ENCODE assay signal across 17 cellular contexts in genomic region chr12:48695859-48696258, GRCh38. TPM values are rescaled to one million over a fixed set of nuclear protein-coding genes. Genes with fewer than 3 reads are reported as not detected.
DNase-seq lines count a peak whose midpoint lies in the region; ATAC-seq and TF ChIP-seq lines count a peak whose summit lies in the region.
"Had no signal": no experiment of that assay in that cellular context is flagged by ENCODE, and none has a peak within 500 bp of the region (broad histone marks: within the 10 kb centered on the region; RNA-seq: fewer than 3 reads in every experiment).

No MANE protein-coding gene starts in this region.

- peaks cover 14% of the 10 kb centered on the region for H3K4me1 Mint-ChIP-seq in activated CD8-positive, alpha-beta T cell treated with anti-CD3 and anti-CD28 coated beads for 36 hours (ENCODE audit: low read depth)
- peaks cover 11% of the 10 kb centered on the region for H3K4me1 Mint-ChIP-seq in activated CD8-positive, alpha-beta T cell treated with anti-CD3 and anti-CD28 coated beads, Interleukin-2, amount 10 ng/mL, durations not matched to agents 7 days and 5 days (ENCODE audit: low read depth)
- peaks cover 5% of the 10 kb centered on the region for H3K4me1 Mint-ChIP-seq in stimulated activated naive CD8-positive, alpha-beta T cell treated with anti-CD3 and anti-CD28 coated beads, Interleukin-15, Interleukin-2, amounts not matched to agents 100 ng/mL and 50 ng/mL, for 24 hours (ENCODE audit: low read depth)
- H3K4me1 Mint-ChIP-seq in stimulated activated naive B cell treated with anti-CD40 and anti-IgM and Interleukin-4, amounts not matched to agents 10 μg/mL and 1 μg/mL and 100 μg/mL, for 72 hours, result peaks cover 0 to 6% of the 10 kb centered on the region in 2 donors
- H3K4me1 Mint-ChIP-seq: B cell, GM23338, H9 had no signal

- ATAC-seq in activated CD8-positive, alpha-beta T cell treated with anti-CD3 and anti-CD28 coated beads for 36 hours, result no peak
- ATAC-seq in activated CD8-positive, alpha-beta T cell treated with anti-CD3 and anti-CD28 coated beads, Interleukin-2, amount 10 ng/mL, durations not matched to agents 7 days and 5 days, result no peak
- no peak for ATAC-seq in stimulated activated naive CD8-positive, alpha-beta T cell treated with anti-CD3 and anti-CD28 coated beads, Interleukin-15, Interleukin-2, amounts not matched to agents 100 U/mL and 50 U/mL, for 24 hours
- ATAC-seq in stimulated activated naive B cell treated with anti-CD40 and anti-IgM and Interleukin-4, amounts not matched to agents 10 μg/mL and 1 μg/mL and 100 μg/mL, for 72 hours (replicated peaks), result no peak
- ATAC-seq: GM12878, GM23338 had no signal

- H3K4me3 Mint-ChIP-seq in activated CD8-positive, alpha-beta T cell treated with anti-CD3 and anti-CD28 coated beads for 36 hours, result no peak overlapping the region
- H3K4me3 Mint-ChIP-seq in activated CD8-positive, alpha-beta T cell treated with anti-CD3 and anti-CD28 coated beads, Interleukin-2, amount 10 ng/mL, durations not matched to agents 7 days and 5 days, result no peak overlapping the region
- H3K4me3 Mint-ChIP-seq in stimulated activated naive CD8-positive, alpha-beta T cell treated with anti-CD3 and anti-CD28 coated beads, Interleukin-15, Interleukin-2, amounts not matched to agents 100 ng/mL and 50 ng/mL, for 24 hours, result no peak overlapping the region
- no peak overlapping the region for H3K4me3 Mint-ChIP-seq in stimulated activated naive B cell treated with anti-CD40 and anti-IgM and Interleukin-4, amounts not matched to agents 10 μg/mL and 1 μg/mL and 100 μg/mL, for 72 hours
- H3K4me3 Mint-ChIP-seq: B cell; CD4-positive, CD25-positive, alpha-beta regulatory T cell; CD8-positive, alpha-beta memory T cell; GM23338; H9; HFFc6 had no signal

- TF ChIP-seq CTCF in activated CD8-positive, alpha-beta T cell treated with anti-CD3 and anti-CD28 coated beads for 36 hours (IDR thresholded peaks at IDR 0.05), result no peak

- H3K9me3 Mint-ChIP-seq in activated CD8-positive, alpha-beta T cell treated with anti-CD3 and anti-CD28 coated beads for 36 hours, result no peaks in the 10 kb centered on the region
- H3K9me3 Mint-ChIP-seq in activated CD8-positive, alpha-beta T cell treated with anti-CD3 and anti-CD28 coated beads, Interleukin-2, amount 10 ng/mL, durations not matched to agents 7 days and 5 days (ENCODE audit: insufficient read depth), result no peaks in the 10 kb centered on the region
- H3K9me3 Mint-ChIP-seq in stimulated activated naive CD8-positive, alpha-beta T cell treated with anti-CD3 and anti-CD28 coated beads, Interleukin-15, Interleukin-2, amounts not matched to agents 100 ng/mL and 50 ng/mL, for 24 hours, result no peaks in the 10 kb centered on the region
- no peaks in the 10 kb centered on the region for H3K9me3 Mint-ChIP-seq in stimulated activated naive B cell treated with anti-CD40 and anti-IgM and Interleukin-4, amounts not matched to agents 10 μg/mL and 1 μg/mL and 100 μg/mL, for 72 hours
- H3K9me3 Mint-ChIP-seq: CD4-positive, CD25-positive, alpha-beta regulatory T cell; CD8-positive, alpha-beta memory T cell; GM23338; H9; HFFc6 had no signal

- H3K27ac Mint-ChIP-seq in activated CD8-positive, alpha-beta T cell treated with anti-CD3 and anti-CD28 coated beads for 36 hours, result peak overlapping the region; percentile 15
- H3K27ac Mint-ChIP-seq in activated CD8-positive, alpha-beta T cell treated with anti-CD3 and anti-CD28 coated beads, Interleukin-2, amount 10 ng/mL, durations not matched to agents 7 days and 5 days, result no peak overlapping the region
- H3K27ac Mint-ChIP-seq in stimulated activated naive CD8-positive, alpha-beta T cell treated with anti-CD3 and anti-CD28 coated beads, Interleukin-15, Interleukin-2, amounts not matched to agents 100 ng/mL and 50 ng/mL, for 24 hours, result peak overlapping the region; percentile 17
- peak overlapping the region; percentile 37 for H3K27ac Mint-ChIP-seq in stimulated activated naive B cell treated with anti-CD40 and anti-IgM and Interleukin-4, amounts not matched to agents 10 μg/mL and 1 μg/mL and 100 μg/mL, for 72 hours
- H3K27ac Mint-ChIP-seq: B cell; CD4-positive, CD25-positive, alpha-beta regulatory T cell; GM23338; H9; HFFc6 had no signal

- intact Hi-C loops in activated CD8-positive, alpha-beta T cell treated with anti-CD3 and anti-CD28 coated beads for 36 hours (cut with micrococcal nuclease), result no loop called here

- no peaks in the 10 kb centered on the region for H3K27me3 Mint-ChIP-seq in activated CD8-positive, alpha-beta T cell treated with anti-CD3 and anti-CD28 coated beads for 36 hours
- no peaks in the 10 kb centered on the region for H3K27me3 Mint-ChIP-seq in activated CD8-positive, alpha-beta T cell treated with anti-CD3 and anti-CD28 coated beads, Interleukin-2, amount 10 ng/mL, durations not matched to agents 7 days and 5 days (ENCODE audit: low read depth)
- no peaks in the 10 kb centered on the region for H3K27me3 Mint-ChIP-seq in stimulated activated naive CD8-positive, alpha-beta T cell treated with anti-CD3 and anti-CD28 coated beads, Interleukin-15, Interleukin-2, amounts not matched to agents 100 ng/mL and 50 ng/mL, for 24 hours
- H3K27me3 Mint-ChIP-seq in stimulated activated naive B cell treated with anti-CD40 and anti-IgM and Interleukin-4, amounts not matched to agents 10 μg/mL and 1 μg/mL and 100 μg/mL, for 72 hours, result no peaks in the 10 kb centered on the region
- H3K27me3 Mint-ChIP-seq: B cell; CD4-positive, CD25-positive, alpha-beta regulatory T cell; CD8-positive, alpha-beta memory T cell had no signal

- H3K36me3 Mint-ChIP-seq in activated CD8-positive, alpha-beta T cell treated with anti-CD3 and anti-CD28 coated beads for 36 hours (ENCODE audit: low read depth), result peaks cover 69% of the 10 kb centered on the region
- peaks cover 62% of the 10 kb centered on the region for H3K36me3 Mint-ChIP-seq in activated CD8-positive, alpha-beta T cell treated with anti-CD3 and anti-CD28 coated beads, Interleukin-2, amount 10 ng/mL, durations not matched to agents 7 days and 5 days (ENCODE audit: low read depth)
- peaks cover 83% of the 10 kb centered on the region for H3K36me3 Mint-ChIP-seq in stimulated activated naive CD8-positive, alpha-beta T cell treated with anti-CD3 and anti-CD28 coated beads, Interleukin-15, Interleukin-2, amounts not matched to agents 100 ng/mL and 50 ng/mL, for 24 hours (ENCODE audit: low read depth)
- H3K36me3 Mint-ChIP-seq in stimulated activated naive B cell treated with anti-CD40 and anti-IgM and Interleukin-4, amounts not matched to agents 10 μg/mL and 1 μg/mL and 100 μg/mL, for 72 hours, result peaks cover 31 to 45% of the 10 kb centered on the region in 2 donors

- CTCF ChIA-PET in activated CD8-positive, alpha-beta T cell treated with anti-CD3 and anti-CD28 coated beads for 36 hours (lab: Charles Lee), result no interaction called here
- CTCF ChIA-PET in activated CD8-positive, alpha-beta T cell treated with anti-CD3 and anti-CD28 coated beads, Interleukin-2, amount 10 ng/mL, durations not matched to agents 7 days and 5 days (lab: Charles Lee), result no interaction called here

- POLR2A ChIA-PET in activated CD8-positive, alpha-beta T cell treated with anti-CD3 and anti-CD28 coated beads for 36 hours (lab: Charles Lee), result no interaction called here
- POLR2A ChIA-PET in activated CD8-positive, alpha-beta T cell treated with anti-CD3 and anti-CD28 coated beads, Interleukin-2, amount 10 ng/mL, durations not matched to agents 7 days and 5 days (lab: Charles Lee), result no interaction called here

- DNase-seq in activated CD8-positive, alpha-beta T cell treated with anti-CD3 and anti-CD28 coated beads for 36 hours, result no peak
- no peak for DNase-seq in activated CD8-positive, alpha-beta T cell treated with anti-CD3 and anti-CD28 coated beads, Interleukin-2, amount 10 ng/mL, durations not matched to agents 7 days and 5 days
- no peak for DNase-seq in stimulated activated naive CD8-positive, alpha-beta T cell treated with anti-CD3 and anti-CD28 coated beads, Interleukin-15, Interleukin-2, amounts not matched to agents 100 U/mL and 50 U/mL, for 24 hours
- DNase-seq in stimulated activated naive B cell treated with anti-CD40 and anti-IgM and Interleukin-4, amounts not matched to agents 10 μg/mL and 1 μg/mL and 100 μg/mL, for 72 hours, result no peak
- no peak for DNase-seq in NCI-H345 (lab: John Stamatoyannopoulos, UW)
- DNase-seq: CD4-positive, CD25-positive, alpha-beta regulatory T cell; CD8-positive, alpha-beta memory T cell; DMS 273 treated with DMSO at 0.1 percent for 48 hours; DMS79; EL; GDM1; H9; HFFc6 had no signal

RNA-seq across cellular contexts. Expression of gene KANSL2, which starts 13.8 kb away (rescaled TPM):
- total RNA-seq in activated CD8-positive, alpha-beta T cell treated with anti-CD3 and anti-CD28 coated beads for 36 hours, result 10 to 100 TPM; 45.9 to 47.3 TPM
- 10 to 100 TPM; 51.3 to 54.3 TPM for total RNA-seq in activated CD8-positive, alpha-beta T cell treated with anti-CD3 and anti-CD28 coated beads, Interleukin-2, amount 10 ng/mL, durations not matched to agents 7 days and 5 days

RNA-seq across cellular contexts. Expression of gene CCNT1, which starts 20.6 kb away (rescaled TPM):
- total RNA-seq in activated CD8-positive, alpha-beta T cell treated with anti-CD3 and anti-CD28 coated beads for 36 hours, result 10 to 100 TPM; 68.7 to 73.8 TPM
- total RNA-seq in activated CD8-positive, alpha-beta T cell treated with anti-CD3 and anti-CD28 coated beads, Interleukin-2, amount 10 ng/mL, durations not matched to agents 7 days and 5 days, result 10 to 100 TPM; 45.1 to 50.6 TPM
